ENCODE assay signal across 1 cellular context in genomic region chr7:23273141-23273599, GRCh38.
TF ChIP-seq lines count a peak whose summit lies in the region.

No MANE protein-coding gene starts in this region.

TF ChIP-seq in IMR-90, 13 proteins besides CTCF, POLR2A, EP300 and RAD21:
- TF ChIP-seq MAFK (IDR thresholded peaks at IDR 0.05; ENCODE audit: low read depth, low read length), result peak; percentile 28; the same call in 1 of the 2 replicates
- peak; percentile 98 for TF ChIP-seq RCOR1 (IDR thresholded peaks at IDR 0.05; ENCODE audit: insufficient replicate concordance, low read length)
- no peak for TF ChIP-seq ELK1 (IDR thresholded peaks at IDR 0.05; ENCODE audit: borderline replicate concordance, low read depth, low read length)
- TF ChIP-seq SMC3 (IDR thresholded peaks at IDR 0.05; ENCODE audit: low read depth, low read length), result peak; percentile 68
- TF ChIP-seq RFX5 (IDR thresholded peaks at IDR 0.05; ENCODE audit: low read depth, low read length), result no peak
- TF ChIP-seq MAZ (IDR thresholded peaks at IDR 0.05; ENCODE audit: borderline replicate concordance, low read depth, low read length), result no peak
- no peak for TF ChIP-seq CEBPB (IDR thresholded peaks at IDR 0.05; ENCODE audit: low read depth, low read length)
- no peak for TF ChIP-seq CHD1 (IDR thresholded peaks at IDR 0.05; ENCODE audit: low read depth, low read length)
- TF ChIP-seq BHLHE40 (IDR thresholded peaks at IDR 0.05; ENCODE audit: low read depth, low read length), result peak; percentile 50; the same call in 1 of the 2 replicates
- peak; percentile 55 for TF ChIP-seq FOS (IDR thresholded peaks at IDR 0.05; ENCODE audit: low read depth, low read length)
- TF ChIP-seq NFE2L2 (IDR thresholded peaks at IDR 0.05; ENCODE audit: low read depth, low read length), result peak; percentile 87
- TF ChIP-seq MXI1 (IDR thresholded peaks at IDR 0.05; ENCODE audit: borderline replicate concordance, low read depth, low read length), result no peak
- TF ChIP-seq, protein P1, sequence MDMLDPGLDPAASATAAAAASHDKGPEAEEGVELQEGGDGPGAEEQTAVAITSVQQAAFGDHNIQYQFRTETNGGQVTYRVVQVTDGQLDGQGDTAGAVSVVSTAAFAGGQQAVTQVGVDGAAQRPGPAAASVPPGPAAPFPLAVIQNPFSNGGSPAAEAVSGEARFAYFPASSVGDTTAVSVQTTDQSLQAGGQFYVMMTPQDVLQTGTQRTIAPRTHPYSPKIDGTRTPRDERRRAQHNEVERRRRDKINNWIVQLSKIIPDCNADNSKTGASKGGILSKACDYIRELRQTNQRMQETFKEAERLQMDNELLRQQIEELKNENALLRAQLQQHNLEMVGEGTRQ (IDR thresholded peaks at IDR 0.05; ENCODE audit: low read depth, low read length), result no peak
TF ChIP-seq in IMR-90: peak in this region for 6.
